1 cellular context compared by ENCODE assay signal in the genomic region with DNA sequence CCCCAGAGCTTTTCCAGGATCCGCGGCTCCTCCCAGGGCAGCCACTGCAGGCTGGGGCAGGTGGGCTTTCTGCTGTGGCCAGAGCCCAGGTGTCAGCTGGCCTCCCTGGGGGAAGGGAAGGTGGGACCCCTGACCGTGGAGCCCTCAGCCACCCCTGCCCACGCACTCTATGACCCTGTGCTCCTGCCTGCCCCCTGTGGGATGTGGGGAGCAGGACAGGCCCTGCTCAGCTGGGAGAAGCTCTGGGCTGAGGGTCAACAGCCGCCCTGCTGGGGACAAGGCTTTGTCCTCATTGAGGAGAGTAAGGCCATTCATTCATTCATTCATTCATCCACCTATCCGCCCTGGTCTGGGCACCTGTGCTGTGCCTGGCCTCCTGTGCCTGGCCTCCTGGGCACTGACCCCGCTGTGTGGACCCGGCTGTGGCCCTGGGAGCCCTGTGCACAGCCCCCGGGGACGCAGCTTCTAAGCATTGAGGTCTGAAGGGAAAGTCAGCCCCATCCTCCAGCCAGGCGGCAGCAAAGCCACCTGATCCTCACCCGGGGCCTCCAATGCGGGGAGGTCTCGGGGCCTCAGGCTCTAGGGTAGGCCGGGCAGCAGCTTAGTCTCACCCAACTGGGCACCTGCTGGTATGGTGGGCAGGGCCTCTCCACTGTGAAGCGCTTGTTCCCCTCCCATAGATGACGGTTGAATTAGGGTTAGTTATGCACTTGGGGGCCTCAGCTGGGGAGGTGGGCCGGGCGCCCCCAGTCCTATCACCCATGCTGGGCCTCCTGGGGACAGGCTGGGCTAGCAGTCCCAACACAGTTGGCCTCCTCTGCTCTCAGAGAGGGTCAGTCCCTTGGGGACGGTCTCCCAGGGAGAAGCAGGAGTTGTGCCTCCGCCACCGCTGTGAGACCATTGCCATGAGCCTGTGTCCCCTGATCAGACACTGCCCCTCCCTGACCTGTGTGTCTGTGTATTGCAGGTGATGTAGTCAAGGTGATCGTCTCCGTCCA.
TF ChIP-seq lines count a peak whose summit lies in the region.

No MANE protein-coding gene starts in this region.

TF ChIP-seq in SK-N-SH, 30 proteins besides CTCF, POLR2A, EP300 and RAD21 (continued from another document):
- TF ChIP-seq, protein P1, sequence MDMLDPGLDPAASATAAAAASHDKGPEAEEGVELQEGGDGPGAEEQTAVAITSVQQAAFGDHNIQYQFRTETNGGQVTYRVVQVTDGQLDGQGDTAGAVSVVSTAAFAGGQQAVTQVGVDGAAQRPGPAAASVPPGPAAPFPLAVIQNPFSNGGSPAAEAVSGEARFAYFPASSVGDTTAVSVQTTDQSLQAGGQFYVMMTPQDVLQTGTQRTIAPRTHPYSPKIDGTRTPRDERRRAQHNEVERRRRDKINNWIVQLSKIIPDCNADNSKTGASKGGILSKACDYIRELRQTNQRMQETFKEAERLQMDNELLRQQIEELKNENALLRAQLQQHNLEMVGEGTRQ (IDR thresholded peaks at IDR 0.05; ENCODE audit: borderline replicate concordance, low read depth, low read length) = no peak
- TF ChIP-seq NRF1 (IDR thresholded peaks at IDR 0.05; ENCODE audit: low read depth, low read length) (no peak), FOXM1 (IDR thresholded peaks at IDR 0.05; ENCODE audit: low read depth) (no peak), CHD2 (IDR thresholded peaks at IDR 0.05; ENCODE audit: low read length, partially characterized antibody) (no peak), GABPA (IDR thresholded peaks at IDR 0.05; ENCODE audit: low read depth) (no peak), FOSL2 (IDR thresholded peaks at IDR 0.05; ENCODE audit: borderline replicate concordance, low read depth) (no peak), TAF1 (IDR thresholded peaks at IDR 0.05; ENCODE audit: borderline replicate concordance, low read depth, low read length) (no peak), JUND (IDR thresholded peaks at IDR 0.05) (no peak), SMC3 (IDR thresholded peaks at IDR 0.05; ENCODE audit: low read depth, low read length) (no peak), EZH2phosphoT487 (IDR thresholded peaks at IDR 0.05; ENCODE audit: borderline replicate concordance, low read depth) (no peak), TEAD4 (IDR thresholded peaks at IDR 0.05; ENCODE audit: borderline replicate concordance, insufficient read depth) (no peak)
- TF ChIP-seq, protein P2, sequence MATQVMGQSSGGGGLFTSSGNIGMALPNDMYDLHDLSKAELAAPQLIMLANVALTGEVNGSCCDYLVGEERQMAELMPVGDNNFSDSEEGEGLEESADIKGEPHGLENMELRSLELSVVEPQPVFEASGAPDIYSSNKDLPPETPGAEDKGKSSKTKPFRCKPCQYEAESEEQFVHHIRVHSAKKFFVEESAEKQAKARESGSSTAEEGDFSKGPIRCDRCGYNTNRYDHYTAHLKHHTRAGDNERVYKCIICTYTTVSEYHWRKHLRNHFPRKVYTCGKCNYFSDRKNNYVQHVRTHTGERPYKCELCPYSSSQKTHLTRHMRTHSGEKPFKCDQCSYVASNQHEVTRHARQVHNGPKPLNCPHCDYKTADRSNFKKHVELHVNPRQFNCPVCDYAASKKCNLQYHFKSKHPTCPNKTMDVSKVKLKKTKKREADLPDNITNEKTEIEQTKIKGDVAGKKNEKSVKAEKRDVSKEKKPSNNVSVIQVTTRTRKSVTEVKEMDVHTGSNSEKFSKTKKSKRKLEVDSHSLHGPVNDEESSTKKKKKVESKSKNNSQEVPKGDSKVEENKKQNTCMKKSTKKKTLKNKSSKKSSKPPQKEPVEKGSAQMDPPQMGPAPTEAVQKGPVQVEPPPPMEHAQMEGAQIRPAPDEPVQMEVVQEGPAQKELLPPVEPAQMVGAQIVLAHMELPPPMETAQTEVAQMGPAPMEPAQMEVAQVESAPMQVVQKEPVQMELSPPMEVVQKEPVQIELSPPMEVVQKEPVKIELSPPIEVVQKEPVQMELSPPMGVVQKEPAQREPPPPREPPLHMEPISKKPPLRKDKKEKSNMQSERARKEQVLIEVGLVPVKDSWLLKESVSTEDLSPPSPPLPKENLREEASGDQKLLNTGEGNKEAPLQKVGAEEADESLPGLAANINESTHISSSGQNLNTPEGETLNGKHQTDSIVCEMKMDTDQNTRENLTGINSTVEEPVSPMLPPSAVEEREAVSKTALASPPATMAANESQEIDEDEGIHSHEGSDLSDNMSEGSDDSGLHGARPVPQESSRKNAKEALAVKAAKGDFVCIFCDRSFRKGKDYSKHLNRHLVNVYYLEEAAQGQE (IDR thresholded peaks at IDR 0.05; ENCODE audit: low read depth, low read length) = no peak
